9 cellular contexts compared by ENCODE assay signal in genomic region chr2:180559038-180559437, GRCh38.
"Had no signal": no experiment of that assay in that cellular context is flagged by ENCODE, and none has a peak within 500 bp of the region (broad histone marks: within the 10 kb centered on the region; RNA-seq: fewer than 3 reads in every experiment).

No MANE protein-coding gene starts in this region.

- H3K36me3 Mint-ChIP-seq: IgD-negative memory B cell had no signal

- H3K9me3 Mint-ChIP-seq: HFFc6 had no signal

- H3K9ac ChIP-seq: GM23248 had no signal

- H3K27me3 Mint-ChIP-seq: IgD-negative memory B cell had no signal

- H3K4me1 ChIP-seq: HAP-1 had no signal

- H3K27ac ChIP-seq: GM23248, HL-60 had no signal

- H3K4me3 Mint-ChIP-seq: HFFc6, IgD-negative memory B cell had no signal

- H3K4me3 ChIP-seq: GM23248, HAP-1 had no signal

- H3K27ac Mint-ChIP-seq: HFFc6, IgD-negative memory B cell had no signal

- H3K9me3 ChIP-seq: HAP-1 had no signal

- ATAC-seq: HCT116 had no signal

- H3K36me3 ChIP-seq: HAP-1 had no signal

- DNase-seq: GM23248, GOT3, H7, HFFc6, KG1 had no signal
